Comparison of ENCODE assay signal across 23 cellular contexts in genomic region chr5:87755378-87755777, GRCh38.
"Had no signal": no experiment of that assay in that cellular context is flagged by ENCODE, and none has a peak within 500 bp of the region (broad histone marks: within the 10 kb centered on the region; RNA-seq: fewer than 3 reads in every experiment).

No MANE protein-coding gene starts in this region.

- H3K4me3 ChIP-seq: cardiac muscle cell, hepatocyte, mucosa of descending colon, sigmoid colon, testis, uterus had no signal

- H3K27ac Mint-ChIP-seq: activated CD4-positive, alpha-beta memory T cell treated with anti-CD3 and anti-CD28 coated beads for 36 hours; activated naive CD4-positive, alpha-beta T cell treated with anti-CD3 and anti-CD28 coated beads, Interleukin-2, amount 10 ng/mL, durations not matched to agents 7 days and 5 days; dendritic cell treated with granulocyte-macrophage colony-stimulating factor and Interleukin-4, amounts not matched to agents 40 ng/mL and 50 ng/mL, for 4 days; T-helper 17 cell had no signal

- H3K9me3 ChIP-seq: mucosa of descending colon, sigmoid colon, testis, uterus had no signal

- H3K27ac ChIP-seq: cardiac muscle cell, hepatocyte, sigmoid colon, testis, uterus had no signal

- H3K9me3 Mint-ChIP-seq: activated CD4-positive, alpha-beta memory T cell treated with anti-CD3 and anti-CD28 coated beads for 36 hours; activated naive CD4-positive, alpha-beta T cell treated with anti-CD3 and anti-CD28 coated beads, Interleukin-2, amount 10 ng/mL, durations not matched to agents 7 days and 5 days; dendritic cell treated with granulocyte-macrophage colony-stimulating factor and Interleukin-4, amounts not matched to agents 40 ng/mL and 50 ng/mL, for 4 days; neural crest cell had no signal

- DNase-seq: activated CD4-positive, alpha-beta memory T cell treated with anti-CD3 and anti-CD28 coated beads for 36 hours; activated CD4-positive, alpha-beta T cell treated with anti-CD3 and anti-CD28 coated beads for 48 hours; activated effector memory CD4-positive, alpha-beta T cell treated with anti-CD3 and anti-CD28 coated beads, Interleukin-2, amount 50 U/mL, for 16 hours; activated naive CD4-positive, alpha-beta T cell treated with anti-CD3 and anti-CD28 coated beads, Interleukin-2, amount 10 ng/mL, durations not matched to agents 7 days and 5 days; amygdala; effector CD4-positive, alpha-beta T cell; foreskin melanocyte; islet precursor cell; left cardiac atrium; mesenchymal stem cell; mucosa of descending colon; retina; sigmoid colon; stimulated activated CD4-positive, alpha-beta T cell treated with anti-CD3 and anti-CD28 coated beads, Interleukin-4, amount 100 ng/mL, for 1 hour; stimulated activated naive CD4-positive, alpha-beta T cell; T-helper 17 cell; testis; trophoblast cell; uterus had no signal

- H3K27me3 Mint-ChIP-seq: activated naive CD4-positive, alpha-beta T cell treated with anti-CD3 and anti-CD28 coated beads, Interleukin-2, amount 10 ng/mL, durations not matched to agents 7 days and 5 days; dendritic cell treated with granulocyte-macrophage colony-stimulating factor and Interleukin-4, amounts not matched to agents 40 ng/mL and 50 ng/mL, for 4 days had no signal

- H2AFZ ChIP-seq: hepatocyte had no signal

- H3K4me2 ChIP-seq: hepatocyte had no signal

- ATAC-seq: left cardiac atrium, mucosa of descending colon, T-helper 17 cell had no signal

- H3K4me3 Mint-ChIP-seq: activated CD4-positive, alpha-beta memory T cell treated with anti-CD3 and anti-CD28 coated beads for 36 hours; activated naive CD4-positive, alpha-beta T cell treated with anti-CD3 and anti-CD28 coated beads, Interleukin-2, amount 10 ng/mL, durations not matched to agents 7 days and 5 days; dendritic cell treated with granulocyte-macrophage colony-stimulating factor and Interleukin-4, amounts not matched to agents 40 ng/mL and 50 ng/mL, for 4 days; neural crest cell; T-helper 17 cell had no signal

- H3K36me3 Mint-ChIP-seq: activated CD4-positive, alpha-beta memory T cell treated with anti-CD3 and anti-CD28 coated beads for 36 hours; activated naive CD4-positive, alpha-beta T cell treated with anti-CD3 and anti-CD28 coated beads, Interleukin-2, amount 10 ng/mL, durations not matched to agents 7 days and 5 days had no signal

- H3K4me1 ChIP-seq: sigmoid colon, testis, uterus had no signal

- H3K36me3 ChIP-seq: cardiac muscle cell, sigmoid colon, uterus had no signal

- H3K79me2 ChIP-seq: hepatocyte had no signal

- H3K4me1 Mint-ChIP-seq: activated naive CD4-positive, alpha-beta T cell treated with anti-CD3 and anti-CD28 coated beads, Interleukin-2, amount 10 ng/mL, durations not matched to agents 7 days and 5 days; T-helper 17 cell had no signal

- H3K27me3 ChIP-seq: cardiac muscle cell, hepatocyte, sigmoid colon, testis, uterus had no signal
